In the genomic region with DNA sequence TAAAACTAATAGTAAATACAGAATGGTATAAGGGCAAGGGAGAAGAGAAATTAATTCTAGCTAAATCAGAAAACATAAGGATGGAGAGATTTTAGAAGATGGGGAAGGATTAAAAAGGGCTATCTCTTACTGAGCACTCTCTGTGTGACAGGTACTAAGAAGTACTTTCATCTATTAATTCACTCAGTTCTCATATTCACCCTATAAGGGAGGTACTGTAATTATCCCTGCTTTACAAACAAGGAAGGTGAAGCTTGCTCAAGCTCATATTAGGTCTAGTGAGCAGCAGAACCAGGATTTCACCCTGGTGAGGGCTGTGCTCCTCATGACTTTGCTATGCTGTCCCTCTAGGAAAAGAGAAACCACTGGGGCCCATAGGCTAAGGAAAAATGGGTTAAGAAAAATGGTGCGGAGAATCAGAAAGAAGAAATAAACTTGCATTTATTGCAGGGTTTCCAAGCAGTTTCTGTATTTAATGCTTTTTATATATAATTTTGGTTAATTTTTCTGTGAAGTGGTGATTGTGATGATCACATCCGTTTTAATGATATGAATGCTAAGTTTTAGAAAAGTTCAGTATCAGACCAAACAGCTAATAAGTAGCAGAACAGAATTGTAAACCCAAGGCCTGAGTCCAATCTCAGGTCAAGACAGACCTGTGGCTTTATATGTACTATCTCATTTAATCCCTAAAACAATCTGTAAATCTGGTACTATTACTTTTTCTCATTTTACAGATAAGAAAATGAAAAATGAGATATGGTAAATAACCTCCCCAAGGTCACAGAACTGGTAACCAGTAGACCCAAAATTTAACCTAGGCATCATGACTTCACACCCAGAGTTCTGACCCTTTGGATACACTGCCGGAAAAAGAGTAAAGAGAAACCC, we compare ENCODE assay signal across 11 cellular contexts. TPM values are rescaled to one million over a fixed set of nuclear protein-coding genes. Genes with fewer than 3 reads are reported as not detected.
DNase-seq lines count a peak whose midpoint lies in the region; ATAC-seq and TF ChIP-seq lines count a peak whose summit lies in the region.
"Had no signal": no experiment of that assay in that cellular context is flagged by ENCODE, and none has a peak within 500 bp of the region (broad histone marks: within the 10 kb centered on the region; RNA-seq: fewer than 3 reads in every experiment).

No MANE protein-coding gene starts in this region.

- DNase-seq in NCI-H345 (lab: John Stamatoyannopoulos, UW) (peak; percentile 5), NCI-H345 treated with DMSO at 0.1 percent for 48 hours (lab: John Stamatoyannopoulos, UW; ENCODE audit: unreplicated experiment) (no peak), HFF-Myc (ENCODE audit: extremely low read depth, low read depth) (no peak), activated gamma-delta T cell (lab: John Stamatoyannopoulos, UW) (no peak), SK-N-DZ (ENCODE audit: low spot score) (no peak)
- no peak for DNase-seq in activated naive CD8-positive, alpha-beta T cell treated with anti-CD3 and anti-CD28 coated beads, Interleukin-2, amount 50 U/mL, for 24 hours
- DNase-seq in naive thymus-derived CD8-positive, alpha-beta T cell = no peak
- DNase-seq in stimulated activated CD4-positive, alpha-beta T cell treated with anti-CD3 and anti-CD28 coated beads, Interleukin-12 subunit alpha, Interleukin-12 subunit beta, amount 100 ng/mL, for 4 hours = no peak
- DNase-seq: body of pancreas; Right ventricle myocardium superior; stimulated activated CD4-positive, alpha-beta T cell treated with anti-CD3 and anti-CD28 coated beads, Interleukin-4, amount 100 ng/mL, for 4 hours had no signal

- no peaks in the 10 kb centered on the region for H3K9me3 Mint-ChIP-seq in activated naive CD8-positive, alpha-beta T cell treated with anti-CD3 and anti-CD28 coated beads, Interleukin-2, amount 50 U/mL, for 24 hours
- no peaks in the 10 kb centered on the region for H3K9me3 Mint-ChIP-seq in naive thymus-derived CD8-positive, alpha-beta T cell

- H3K4me3 ChIP-seq in HFF-Myc (replicated peaks; ENCODE audit: low read depth, low read length) = peak overlapping the region; percentile 86; the same call in 1 of the 2 replicates
- H3K4me3 ChIP-seq: body of pancreas had no signal

- no peak for TF ChIP-seq CTCF in HFF-Myc (IDR thresholded peaks at IDR 0.05; ENCODE audit: low read depth, low read length, missing control alignments)

- H3K27ac Mint-ChIP-seq in activated naive CD8-positive, alpha-beta T cell treated with anti-CD3 and anti-CD28 coated beads, Interleukin-2, amount 50 U/mL, for 24 hours = peak overlapping the region; percentile 85
- H3K27ac Mint-ChIP-seq in naive thymus-derived CD8-positive, alpha-beta T cell = peak overlapping the region in 8 of 10 donors; percentile 26 to 93 (median 83)

- POLR2A ChIA-PET in naive thymus-derived CD8-positive, alpha-beta T cell (lab: Charles Lee) = no interaction called here

- H3K27me3 Mint-ChIP-seq in activated naive CD8-positive, alpha-beta T cell treated with anti-CD3 and anti-CD28 coated beads, Interleukin-2, amount 50 U/mL, for 24 hours = no peaks in the 10 kb centered on the region
- no peaks in the 10 kb centered on the region for H3K27me3 Mint-ChIP-seq in naive thymus-derived CD8-positive, alpha-beta T cell

- peaks cover 2% of the 10 kb centered on the region for H3K36me3 Mint-ChIP-seq in activated naive CD8-positive, alpha-beta T cell treated with anti-CD3 and anti-CD28 coated beads, Interleukin-2, amount 50 U/mL, for 24 hours (ENCODE audit: low read depth)
- peaks cover 0 to 7% (median 6%) of the 10 kb centered on the region in 3 donors for H3K36me3 Mint-ChIP-seq in naive thymus-derived CD8-positive, alpha-beta T cell

- H3K4me3 Mint-ChIP-seq in activated naive CD8-positive, alpha-beta T cell treated with anti-CD3 and anti-CD28 coated beads, Interleukin-2, amount 50 U/mL, for 24 hours = peak overlapping the region; percentile 90
- peak overlapping the region in 8 of 10 donors; percentile 15 to 95 (median 52) for H3K4me3 Mint-ChIP-seq in naive thymus-derived CD8-positive, alpha-beta T cell

- no peak for ATAC-seq in activated naive CD8-positive, alpha-beta T cell treated with anti-CD3 and anti-CD28 coated beads, Interleukin-2, amount 50 U/mL, for 24 hours
- ATAC-seq in naive thymus-derived CD8-positive, alpha-beta T cell = no peak

- peaks cover 28% of the 10 kb centered on the region for H3K4me1 Mint-ChIP-seq in activated naive CD8-positive, alpha-beta T cell treated with anti-CD3 and anti-CD28 coated beads, Interleukin-2, amount 50 U/mL, for 24 hours
- H3K4me1 Mint-ChIP-seq in naive thymus-derived CD8-positive, alpha-beta T cell = peaks cover 14 to 39% (median 29%) of the 10 kb centered on the region in 4 donors

RNA-seq across cellular contexts. Expression of a gene that starts 1.7 kb away (rescaled TPM):
- total RNA-seq in naive thymus-derived CD8-positive, alpha-beta T cell = 10 to 100 TPM; 53.1 to 54.8 TPM
- 1 to 10 TPM; 2.2 to 6.9 (median 3.2) TPM for polyA plus RNA-seq in naive thymus-derived CD8-positive, alpha-beta T cell
- polyA plus RNA-seq in SK-N-DZ (2014; cell fraction: cytosol; rRNA removed) = 6.2 and 8.2 TPM in 2 replicates
- 13.3 and 38.1 TPM in 2 replicates for polyA plus RNA-seq in SK-N-DZ (2014; cell fraction: nucleus; rRNA removed)

RNA-seq across cellular contexts. Expression of a gene that starts 33.7 kb away (rescaled TPM):
- total RNA-seq in naive thymus-derived CD8-positive, alpha-beta T cell = 1 to 10 TPM; 1.0 to 1.4 TPM
- under 1 TPM; 0.06 to 0.27 (median 0.06) TPM for polyA plus RNA-seq in naive thymus-derived CD8-positive, alpha-beta T cell
- polyA plus RNA-seq in SK-N-DZ (2014; cell fraction: cytosol; rRNA removed) = 2.9 and 3.2 TPM in 2 replicates
- polyA plus RNA-seq in SK-N-DZ (2014; cell fraction: nucleus; rRNA removed) = 3.7 and 5.5 TPM in 2 replicates
